ENCODE assay signal across 8 cellular contexts in the genomic region with DNA sequence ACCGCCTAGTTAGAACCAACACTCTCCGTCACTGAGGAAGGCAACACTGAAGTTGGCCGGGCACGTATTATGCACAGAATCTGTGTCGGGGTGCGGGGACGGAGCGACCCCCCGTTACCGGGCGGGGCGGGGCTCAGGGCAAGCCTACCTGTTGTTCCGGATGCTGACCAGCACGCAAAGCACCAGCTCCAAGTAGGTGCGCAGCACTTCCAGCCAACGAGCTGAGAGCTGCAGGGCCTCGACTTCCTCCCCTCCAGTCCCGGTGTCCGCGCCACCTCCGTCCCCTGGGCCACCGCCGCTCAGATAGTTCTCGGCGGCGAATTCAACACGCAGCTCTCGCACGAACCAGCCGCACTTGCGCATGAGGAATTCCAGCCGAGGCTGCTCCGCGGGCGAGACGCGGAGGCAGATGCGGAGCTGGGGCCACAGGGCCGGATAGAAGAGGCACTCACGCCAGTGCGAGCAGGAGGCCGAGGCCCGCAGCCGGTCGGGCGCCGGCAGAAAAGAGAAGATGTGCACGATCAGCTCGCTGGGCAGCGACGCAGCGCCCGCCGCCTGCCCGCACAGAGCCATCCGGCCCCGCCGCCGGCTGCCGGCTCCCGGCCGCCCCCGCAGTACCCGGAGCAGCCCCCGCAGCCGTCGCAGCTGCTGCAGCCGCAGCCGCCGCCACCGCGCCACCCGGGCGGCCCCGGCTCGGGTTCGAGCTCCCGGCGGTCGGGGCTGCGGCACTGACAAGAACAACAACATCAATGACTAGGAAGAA. TPM values are rescaled to one million over a fixed set of nuclear protein-coding genes. Genes with fewer than 3 reads are reported as not detected.
DNase-seq lines count a peak whose midpoint lies in the region; ATAC-seq and TF ChIP-seq lines count a peak whose summit lies in the region.

No MANE protein-coding gene starts in this region.

- no peak for TF ChIP-seq CTCF in VCaP (conservative IDR thresholded peaks at IDR 0.05)

- intact Hi-C loops in left colon (cut with DNase I, micrococcal nuclease) = no loop called here

- DNase-seq in DMS79 treated with DMSO at 0.1 percent for 48 hours (lab: John Stamatoyannopoulos, UW) (peak; percentile 34), HK-2 (ENCODE audit: unreplicated experiment) (peak; percentile 52), left colon (peak; percentile 57 to 67), putamen (ENCODE audit: low spot score) (no peak)
- peak; percentile 51 for DNase-seq in central memory CD4-positive, alpha-beta T cell
- DNase-seq in stimulated activated CD4-positive, alpha-beta T cell treated with anti-CD3 and anti-CD28 coated beads, Interleukin-2, amount 100 ng/mL, for 48 hours = peak; percentile 18 to 40

- ATAC-seq in GM19467 (IDR thresholded peaks at IDR 0.05; ENCODE audit: unreplicated experiment) (peak; percentile 17), left colon (peak; percentile 14)

- peak overlapping the region; percentile 96 for H3K27ac ChIP-seq in VCaP

RNA-seq across cellular contexts. Expression of gene FBXO33, which starts 0.6 kb away (rescaled TPM):
- total RNA-seq in left colon = 1 to 10 TPM; 6.9 to 9.3 TPM
